Comparison of ENCODE assay signal across 1 cellular context in the genomic region with DNA sequence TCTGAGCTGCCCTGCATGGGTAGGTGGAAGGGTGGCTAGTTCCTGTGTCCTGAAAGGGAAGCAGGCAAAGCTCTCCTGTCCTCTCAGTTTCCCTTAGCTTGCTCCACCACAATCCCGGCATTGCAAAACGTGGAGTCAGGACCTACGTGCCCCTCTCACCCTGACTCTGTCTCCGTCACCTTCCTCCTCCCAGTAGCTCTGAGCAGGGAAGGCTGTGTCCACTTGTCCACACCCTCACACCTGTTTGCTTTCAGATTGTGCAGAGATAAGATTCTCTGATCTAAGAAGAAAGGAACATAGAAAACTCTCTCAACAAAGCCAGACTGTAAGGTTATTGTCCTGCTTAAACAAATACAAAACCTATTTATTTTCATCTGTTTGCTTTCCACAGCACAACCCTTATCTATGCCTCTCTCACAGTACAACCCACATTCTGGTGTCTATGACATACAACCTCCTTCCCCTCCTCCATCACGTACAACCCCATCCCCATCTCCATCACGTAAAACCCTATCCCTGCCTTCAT.
TF ChIP-seq lines count a peak whose summit lies in the region.

No MANE protein-coding gene starts in this region.

TF ChIP-seq in HepG2, 621 proteins besides CTCF, POLR2A, EP300 and RAD21 (continued from another document and continues in another):
- TF ChIP-seq WIZ (CRISPR knock-in tag; IDR thresholded peaks at IDR 0.05) (no peak), SAP130 (CRISPR knock-in tag; IDR thresholded peaks at IDR 0.05; ENCODE audit: low read depth) (peak; percentile 94), POLR2AphosphoS2 (IDR thresholded peaks at IDR 0.05; ENCODE audit: low read depth, low read length) (no peak), MZF1 (CRISPR knock-in tag; IDR thresholded peaks at IDR 0.05; ENCODE audit: borderline replicate concordance) (no peak), ZNF350 (CRISPR knock-in tag; IDR thresholded peaks at IDR 0.05; ENCODE audit: borderline replicate concordance, low read depth) (peak; percentile 72; the same call in 1 of the 2 replicates), KDM5B (CRISPR knock-in tag; IDR thresholded peaks at IDR 0.05; ENCODE audit: borderline replicate concordance) (no peak), CHD4 (IDR thresholded peaks at IDR 0.05; ENCODE audit: borderline replicate concordance, low read length) (no peak), CCDC6 (CRISPR knock-in tag; IDR thresholded peaks at IDR 0.05) (peak; percentile 75), KLF13 (CRISPR knock-in tag; IDR thresholded peaks at IDR 0.05) (no peak), ZSCAN31 (CRISPR knock-in tag; IDR thresholded peaks at IDR 0.05; ENCODE audit: low read depth) (no peak; the same call in 1 of the 2 replicates), ZNF230 (CRISPR knock-in tag; IDR thresholded peaks at IDR 0.05) (peak; percentile 62; the same call in 1 of the 2 replicates), ZNF12 (CRISPR knock-in tag; IDR thresholded peaks at IDR 0.05) (no peak), ZIK1 (CRISPR knock-in tag; IDR thresholded peaks at IDR 0.05; ENCODE audit: borderline replicate concordance, low read depth) (no peak), FOXC1 (CRISPR knock-in tag; IDR thresholded peaks at IDR 0.05; ENCODE audit: borderline replicate concordance) (no peak), U2AF1 (optimal IDR thresholded peaks at IDR 0.05; ENCODE audit: low read depth, low read length) (no peak), TAF1 (CRISPR knock-in tag; IDR thresholded peaks at IDR 0.05) (no peak), FOXA3 (CRISPR knock-in tag; IDR thresholded peaks at IDR 0.05) (peak; percentile 99), ZNF292 (CRISPR knock-in tag; IDR thresholded peaks at IDR 0.05; ENCODE audit: borderline replicate concordance, low read depth) (peak; percentile 95; the same call in 1 of the 2 replicates), DNMT1 (CRISPR knock-in tag; IDR thresholded peaks at IDR 0.05) (no peak), MAF1 (CRISPR knock-in tag; IDR thresholded peaks at IDR 0.05; ENCODE audit: borderline replicate concordance) (no peak), SP5 (CRISPR knock-in tag; IDR thresholded peaks at IDR 0.05; ENCODE audit: borderline replicate concordance, low read depth) (peak; percentile 88), ZNF569 (CRISPR knock-in tag; IDR thresholded peaks at IDR 0.05; ENCODE audit: borderline replicate concordance) (no peak), ZNF124 (CRISPR knock-in tag; IDR thresholded peaks at IDR 0.05) (no peak), ZNF432 (CRISPR knock-in tag; IDR thresholded peaks at IDR 0.05; ENCODE audit: borderline replicate concordance) (no peak), ATF7 (IDR thresholded peaks at IDR 0.05) (peak; percentile 22; the same call in 1 of the 2 replicates), ATF7 (CRISPR knock-in tag; IDR thresholded peaks at IDR 0.05) (0 out of 2 replicates have a peak, but pooled peaks have one; percentile 76), CENPT (CRISPR knock-in tag; IDR thresholded peaks at IDR 0.05; ENCODE audit: low read depth) (no peak), ZNF564 (CRISPR knock-in tag; IDR thresholded peaks at IDR 0.05) (peak; percentile 78; the same call in 1 of the 2 replicates), ZNF749 (CRISPR knock-in tag; IDR thresholded peaks at IDR 0.05; ENCODE audit: borderline replicate concordance) (peak; percentile 39; the same call in 1 of the 2 replicates), AKAP8 (CRISPR knock-in tag; IDR thresholded peaks at IDR 0.05) (peak; percentile 69; the same call in 1 of the 2 replicates), ZBTB8A (CRISPR knock-in tag; IDR thresholded peaks at IDR 0.05; ENCODE audit: borderline replicate concordance, low read depth) (no peak), KMT2A (CRISPR knock-in tag; IDR thresholded peaks at IDR 0.05) (peak; percentile 34; the same call in 1 of the 2 replicates), ELF1 (CRISPR knock-in tag; IDR thresholded peaks at IDR 0.05) (peak; percentile 61; the same call in 1 of the 2 replicates), SIX4 (CRISPR knock-in tag; IDR thresholded peaks at IDR 0.05) (peak; percentile 81), ZNF839 (CRISPR knock-in tag; IDR thresholded peaks at IDR 0.05; ENCODE audit: borderline replicate concordance) (no peak), SMARCE1 (IDR thresholded peaks at IDR 0.05; ENCODE audit: borderline replicate concordance) (no peak), ISX (CRISPR knock-in tag; conservative IDR thresholded peaks at IDR 0.05) (no peak), ZFP1 (CRISPR knock-in tag; IDR thresholded peaks at IDR 0.05) (no peak)
- TF ChIP-seq, protein P1, sequence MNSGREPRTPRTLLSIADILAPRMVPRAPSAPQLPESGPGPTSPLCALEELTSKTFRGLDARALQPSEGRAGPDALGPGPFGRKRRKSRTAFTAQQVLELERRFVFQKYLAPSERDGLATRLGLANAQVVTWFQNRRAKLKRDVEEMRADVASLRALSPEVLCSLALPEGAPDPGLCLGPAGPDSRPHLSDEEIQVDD (CRISPR knock-in tag; IDR thresholded peaks at IDR 0.05; ENCODE audit: borderline replicate concordance) = no peak
- TF ChIP-seq, protein P2, sequence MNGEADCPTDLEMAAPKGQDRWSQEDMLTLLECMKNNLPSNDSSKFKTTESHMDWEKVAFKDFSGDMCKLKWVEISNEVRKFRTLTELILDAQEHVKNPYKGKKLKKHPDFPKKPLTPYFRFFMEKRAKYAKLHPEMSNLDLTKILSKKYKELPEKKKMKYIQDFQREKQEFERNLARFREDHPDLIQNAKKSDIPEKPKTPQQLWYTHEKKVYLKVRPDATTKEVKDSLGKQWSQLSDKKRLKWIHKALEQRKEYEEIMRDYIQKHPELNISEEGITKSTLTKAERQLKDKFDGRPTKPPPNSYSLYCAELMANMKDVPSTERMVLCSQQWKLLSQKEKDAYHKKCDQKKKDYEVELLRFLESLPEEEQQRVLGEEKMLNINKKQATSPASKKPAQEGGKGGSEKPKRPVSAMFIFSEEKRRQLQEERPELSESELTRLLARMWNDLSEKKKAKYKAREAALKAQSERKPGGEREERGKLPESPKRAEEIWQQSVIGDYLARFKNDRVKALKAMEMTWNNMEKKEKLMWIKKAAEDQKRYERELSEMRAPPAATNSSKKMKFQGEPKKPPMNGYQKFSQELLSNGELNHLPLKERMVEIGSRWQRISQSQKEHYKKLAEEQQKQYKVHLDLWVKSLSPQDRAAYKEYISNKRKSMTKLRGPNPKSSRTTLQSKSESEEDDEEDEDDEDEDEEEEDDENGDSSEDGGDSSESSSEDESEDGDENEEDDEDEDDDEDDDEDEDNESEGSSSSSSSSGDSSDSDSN (CRISPR knock-in tag; IDR thresholded peaks at IDR 0.05) = peak; percentile 52; the same call in 1 of the 2 replicates
- TF ChIP-seq, protein P3, sequence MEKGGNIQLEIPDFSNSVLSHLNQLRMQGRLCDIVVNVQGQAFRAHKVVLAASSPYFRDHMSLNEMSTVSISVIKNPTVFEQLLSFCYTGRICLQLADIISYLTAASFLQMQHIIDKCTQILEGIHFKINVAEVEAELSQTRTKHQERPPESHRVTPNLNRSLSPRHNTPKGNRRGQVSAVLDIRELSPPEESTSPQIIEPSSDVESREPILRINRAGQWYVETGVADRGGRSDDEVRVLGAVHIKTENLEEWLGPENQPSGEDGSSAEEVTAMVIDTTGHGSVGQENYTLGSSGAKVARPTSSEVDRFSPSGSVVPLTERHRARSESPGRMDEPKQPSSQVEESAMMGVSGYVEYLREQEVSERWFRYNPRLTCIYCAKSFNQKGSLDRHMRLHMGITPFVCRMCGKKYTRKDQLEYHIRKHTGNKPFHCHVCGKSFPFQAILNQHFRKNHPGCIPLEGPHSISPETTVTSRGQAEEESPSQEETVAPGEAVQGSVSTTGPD (CRISPR knock-in tag; IDR thresholded peaks at IDR 0.05) = no peak
- TF ChIP-seq, protein P4, sequence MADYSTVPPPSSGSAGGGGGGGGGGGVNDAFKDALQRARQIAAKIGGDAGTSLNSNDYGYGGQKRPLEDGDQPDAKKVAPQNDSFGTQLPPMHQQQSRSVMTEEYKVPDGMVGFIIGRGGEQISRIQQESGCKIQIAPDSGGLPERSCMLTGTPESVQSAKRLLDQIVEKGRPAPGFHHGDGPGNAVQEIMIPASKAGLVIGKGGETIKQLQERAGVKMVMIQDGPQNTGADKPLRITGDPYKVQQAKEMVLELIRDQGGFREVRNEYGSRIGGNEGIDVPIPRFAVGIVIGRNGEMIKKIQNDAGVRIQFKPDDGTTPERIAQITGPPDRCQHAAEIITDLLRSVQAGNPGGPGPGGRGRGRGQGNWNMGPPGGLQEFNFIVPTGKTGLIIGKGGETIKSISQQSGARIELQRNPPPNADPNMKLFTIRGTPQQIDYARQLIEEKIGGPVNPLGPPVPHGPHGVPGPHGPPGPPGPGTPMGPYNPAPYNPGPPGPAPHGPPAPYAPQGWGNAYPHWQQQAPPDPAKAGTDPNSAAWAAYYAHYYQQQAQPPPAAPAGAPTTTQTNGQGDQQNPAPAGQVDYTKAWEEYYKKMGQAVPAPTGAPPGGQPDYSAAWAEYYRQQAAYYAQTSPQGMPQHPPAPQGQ (CRISPR knock-in tag; IDR thresholded peaks at IDR 0.05; ENCODE audit: borderline replicate concordance) = no peak
- TF ChIP-seq, protein P5, sequence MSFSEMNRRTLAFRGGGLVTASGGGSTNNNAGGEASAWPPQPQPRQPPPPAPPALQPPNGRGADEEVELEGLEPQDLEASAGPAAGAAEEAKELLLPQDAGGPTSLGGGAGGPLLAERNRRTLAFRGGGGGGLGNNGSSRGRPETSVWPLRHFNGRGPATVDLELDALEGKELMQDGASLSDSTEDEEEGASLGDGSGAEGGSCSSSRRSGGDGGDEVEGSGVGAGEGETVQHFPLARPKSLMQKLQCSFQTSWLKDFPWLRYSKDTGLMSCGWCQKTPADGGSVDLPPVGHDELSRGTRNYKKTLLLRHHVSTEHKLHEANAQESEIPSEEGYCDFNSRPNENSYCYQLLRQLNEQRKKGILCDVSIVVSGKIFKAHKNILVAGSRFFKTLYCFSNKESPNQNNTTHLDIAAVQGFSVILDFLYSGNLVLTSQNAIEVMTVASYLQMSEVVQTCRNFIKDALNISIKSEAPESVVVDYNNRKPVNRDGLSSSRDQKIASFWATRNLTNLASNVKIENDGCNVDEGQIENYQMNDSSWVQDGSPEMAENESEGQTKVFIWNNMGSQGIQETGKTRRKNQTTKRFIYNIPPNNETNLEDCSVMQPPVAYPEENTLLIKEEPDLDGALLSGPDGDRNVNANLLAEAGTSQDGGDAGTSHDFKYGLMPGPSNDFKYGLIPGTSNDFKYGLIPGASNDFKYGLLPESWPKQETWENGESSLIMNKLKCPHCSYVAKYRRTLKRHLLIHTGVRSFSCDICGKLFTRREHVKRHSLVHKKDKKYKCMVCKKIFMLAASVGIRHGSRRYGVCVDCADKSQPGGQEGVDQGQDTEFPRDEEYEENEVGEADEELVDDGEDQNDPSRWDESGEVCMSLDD (CRISPR knock-in tag; IDR thresholded peaks at IDR 0.05; ENCODE audit: borderline replicate concordance) = no peak
- TF ChIP-seq, protein P6, sequence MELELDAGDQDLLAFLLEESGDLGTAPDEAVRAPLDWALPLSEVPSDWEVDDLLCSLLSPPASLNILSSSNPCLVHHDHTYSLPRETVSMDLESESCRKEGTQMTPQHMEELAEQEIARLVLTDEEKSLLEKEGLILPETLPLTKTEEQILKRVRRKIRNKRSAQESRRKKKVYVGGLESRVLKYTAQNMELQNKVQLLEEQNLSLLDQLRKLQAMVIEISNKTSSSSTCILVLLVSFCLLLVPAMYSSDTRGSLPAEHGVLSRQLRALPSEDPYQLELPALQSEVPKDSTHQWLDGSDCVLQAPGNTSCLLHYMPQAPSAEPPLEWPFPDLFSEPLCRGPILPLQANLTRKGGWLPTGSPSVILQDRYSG (CRISPR knock-in tag; IDR thresholded peaks at IDR 0.05) = no peak
- TF ChIP-seq, protein P7, sequence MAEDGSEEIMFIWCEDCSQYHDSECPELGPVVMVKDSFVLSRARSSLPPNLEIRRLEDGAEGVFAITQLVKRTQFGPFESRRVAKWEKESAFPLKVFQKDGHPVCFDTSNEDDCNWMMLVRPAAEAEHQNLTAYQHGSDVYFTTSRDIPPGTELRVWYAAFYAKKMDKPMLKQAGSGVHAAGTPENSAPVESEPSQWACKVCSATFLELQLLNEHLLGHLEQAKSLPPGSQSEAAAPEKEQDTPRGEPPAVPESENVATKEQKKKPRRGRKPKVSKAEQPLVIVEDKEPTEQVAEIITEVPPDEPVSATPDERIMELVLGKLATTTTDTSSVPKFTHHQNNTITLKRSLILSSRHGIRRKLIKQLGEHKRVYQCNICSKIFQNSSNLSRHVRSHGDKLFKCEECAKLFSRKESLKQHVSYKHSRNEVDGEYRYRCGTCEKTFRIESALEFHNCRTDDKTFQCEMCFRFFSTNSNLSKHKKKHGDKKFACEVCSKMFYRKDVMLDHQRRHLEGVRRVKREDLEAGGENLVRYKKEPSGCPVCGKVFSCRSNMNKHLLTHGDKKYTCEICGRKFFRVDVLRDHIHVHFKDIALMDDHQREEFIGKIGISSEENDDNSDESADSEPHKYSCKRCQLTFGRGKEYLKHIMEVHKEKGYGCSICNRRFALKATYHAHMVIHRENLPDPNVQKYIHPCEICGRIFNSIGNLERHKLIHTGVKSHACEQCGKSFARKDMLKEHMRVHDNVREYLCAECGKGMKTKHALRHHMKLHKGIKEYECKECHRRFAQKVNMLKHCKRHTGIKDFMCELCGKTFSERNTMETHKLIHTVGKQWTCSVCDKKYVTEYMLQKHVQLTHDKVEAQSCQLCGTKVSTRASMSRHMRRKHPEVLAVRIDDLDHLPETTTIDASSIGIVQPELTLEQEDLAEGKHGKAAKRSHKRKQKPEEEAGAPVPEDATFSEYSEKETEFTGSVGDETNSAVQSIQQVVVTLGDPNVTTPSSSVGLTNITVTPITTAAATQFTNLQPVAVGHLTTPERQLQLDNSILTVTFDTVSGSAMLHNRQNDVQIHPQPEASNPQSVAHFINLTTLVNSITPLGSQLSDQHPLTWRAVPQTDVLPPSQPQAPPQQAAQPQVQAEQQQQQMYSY (CRISPR knock-in tag; IDR thresholded peaks at IDR 0.05) = no peak
- TF ChIP-seq, protein P8, sequence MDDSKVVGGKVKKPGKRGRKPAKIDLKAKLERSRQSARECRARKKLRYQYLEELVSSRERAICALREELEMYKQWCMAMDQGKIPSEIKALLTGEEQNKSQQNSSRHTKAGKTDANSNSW (CRISPR knock-in tag; IDR thresholded peaks at IDR 0.05; ENCODE audit: borderline replicate concordance) = no peak
- TF ChIP-seq, protein P9, sequence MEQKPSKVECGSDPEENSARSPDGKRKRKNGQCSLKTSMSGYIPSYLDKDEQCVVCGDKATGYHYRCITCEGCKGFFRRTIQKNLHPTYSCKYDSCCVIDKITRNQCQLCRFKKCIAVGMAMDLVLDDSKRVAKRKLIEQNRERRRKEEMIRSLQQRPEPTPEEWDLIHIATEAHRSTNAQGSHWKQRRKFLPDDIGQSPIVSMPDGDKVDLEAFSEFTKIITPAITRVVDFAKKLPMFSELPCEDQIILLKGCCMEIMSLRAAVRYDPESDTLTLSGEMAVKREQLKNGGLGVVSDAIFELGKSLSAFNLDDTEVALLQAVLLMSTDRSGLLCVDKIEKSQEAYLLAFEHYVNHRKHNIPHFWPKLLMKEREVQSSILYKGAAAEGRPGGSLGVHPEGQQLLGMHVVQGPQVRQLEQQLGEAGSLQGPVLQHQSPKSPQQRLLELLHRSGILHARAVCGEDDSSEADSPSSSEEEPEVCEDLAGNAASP (CRISPR knock-in tag; IDR thresholded peaks at IDR 0.05; ENCODE audit: borderline replicate concordance) = peak; percentile 88
- TF ChIP-seq, protein P10, sequence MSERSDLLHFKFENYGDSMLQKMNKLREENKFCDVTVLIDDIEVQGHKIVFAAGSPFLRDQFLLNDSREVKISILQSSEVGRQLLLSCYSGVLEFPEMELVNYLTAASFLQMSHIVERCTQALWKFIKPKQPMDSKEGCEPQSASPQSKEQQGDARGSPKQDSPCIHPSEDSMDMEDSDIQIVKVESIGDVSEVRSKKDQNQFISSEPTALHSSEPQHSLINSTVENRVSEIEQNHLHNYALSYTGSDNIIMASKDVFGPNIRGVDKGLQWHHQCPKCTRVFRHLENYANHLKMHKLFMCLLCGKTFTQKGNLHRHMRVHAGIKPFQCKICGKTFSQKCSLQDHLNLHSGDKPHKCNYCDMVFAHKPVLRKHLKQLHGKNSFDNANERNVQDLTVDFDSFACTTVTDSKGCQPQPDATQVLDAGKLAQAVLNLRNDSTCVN (CRISPR knock-in tag; IDR thresholded peaks at IDR 0.05; ENCODE audit: borderline replicate concordance) = no peak
